Comparison of ENCODE assay signal across 8 cellular contexts in genomic region chr1:234755449-234755863, GRCh38.
DNase-seq lines count a peak whose midpoint lies in the region; ATAC-seq and TF ChIP-seq lines count a peak whose summit lies in the region.

No MANE protein-coding gene starts in this region.

- H3K9me3 ChIP-seq in HCT116 (ENCODE audit: control insufficient read depth in 1 of 2, insufficient read depth in 1 of 2, low read depth in 1 of 2, low read length in 2 of 2): no peaks in the 10 kb centered on the region
- no peaks in the 10 kb centered on the region for H3K9me3 ChIP-seq in skeletal muscle satellite cell (replicated peaks; ENCODE audit: low read length)
- no peaks in the 10 kb centered on the region for H3K9me3 ChIP-seq in esophagus squamous epithelium

- no peaks in the 10 kb centered on the region for H3K9me3 Mint-ChIP-seq in progenitor cell of endocrine pancreas (ENCODE audit: low read depth)

- intact Hi-C loops in HCT116 (cut with micrococcal nuclease): no loop called here
- intact Hi-C loops in esophagus squamous epithelium (cut with DNase I): no loop called here

- DNase-seq in HCT116 (ENCODE audit: low read depth, low spot score) (no peak), OCI-M1 (lab: John Stamatoyannopoulos, UW) (peak; percentile 94), globus pallidus (ENCODE audit: low spot score) (peak; percentile 90), progenitor cell of endocrine pancreas (ENCODE audit: low spot score, unreplicated experiment) (no peak), esophagus squamous epithelium (lab: John Stamatoyannopoulos, UW) (no peak)

- no peaks in the 10 kb centered on the region for H3K27me3 Mint-ChIP-seq in progenitor cell of endocrine pancreas

- H3K9ac ChIP-seq in HCT116 (ENCODE audit: low read length): no peak overlapping the region
- peak overlapping the region; percentile 54 for H3K9ac ChIP-seq in skeletal muscle satellite cell (ENCODE audit: low read depth, low read length)

- CTCF ChIA-PET in HCT116 (lab: Charles Lee): no interaction called here

- H3K27ac Mint-ChIP-seq in progenitor cell of endocrine pancreas: no peak overlapping the region

- no peak for ATAC-seq in HCT116
- no peak for ATAC-seq in activated CD4-positive, CD25-positive, alpha-beta regulatory T cell treated with anti-CD3 and anti-CD28 coated beads, Interleukin-2, amount 50 U/mL, for 24 hours
- ATAC-seq in HG03342 (IDR thresholded peaks at IDR 0.05; ENCODE audit: unreplicated experiment): no peak

- H3K36me3 ChIP-seq in HCT116 (ENCODE audit: control insufficient read depth in 1 of 2, insufficient read depth in 2 of 2, low read length in 2 of 2) (no peaks in the 10 kb centered on the region), skeletal muscle satellite cell (ENCODE audit: insufficient read depth, low read length) (no peaks in the 10 kb centered on the region), esophagus squamous epithelium (no peaks in the 10 kb centered on the region)

- H3K4me1 ChIP-seq in HCT116 (ENCODE audit: control insufficient read depth in 1 of 2, insufficient read depth in 2 of 2, low read length in 2 of 2) (peaks cover 0 to 6% of the 10 kb centered on the region in 2 experiments; a peak in 2 of 4 replicates), skeletal muscle satellite cell (ENCODE audit: control insufficient read depth, insufficient read depth, low read length) (peaks cover 23% of the 10 kb centered on the region), esophagus squamous epithelium (peaks cover 0 to 18% (median 7%) of the 10 kb centered on the region in 3 donors)

- TF ChIP-seq POLR2A in HCT116 (IDR thresholded peaks at IDR 0.05; ENCODE audit: borderline replicate concordance, extremely low read depth, insufficient read depth, insufficient read length) (no peak), esophagus squamous epithelium (IDR thresholded peaks at IDR 0.05) (peak in 1 of 4 donors; percentile 11)

- H3K4me3 ChIP-seq in HCT116 (replicated peaks in 1 of 2; ENCODE audit: low read depth in 1 of 2, low read length in 2 of 2) (no peak overlapping the region), skeletal muscle satellite cell (ENCODE audit: low read length) (no peak overlapping the region), esophagus squamous epithelium (no peak overlapping the region)

- H3K27me3 ChIP-seq in HCT116 (ENCODE audit: insufficient read depth, low read length) (peaks cover 4% of the 10 kb centered on the region; the same call in 1 of the 2 replicates), skeletal muscle satellite cell (ENCODE audit: control insufficient read depth, insufficient read depth, low read length) (no peaks in the 10 kb centered on the region), esophagus squamous epithelium (no peaks in the 10 kb centered on the region)

- peaks cover 34% of the 10 kb centered on the region for H3K4me1 Mint-ChIP-seq in progenitor cell of endocrine pancreas (ENCODE audit: low read depth)

- H4K20me1 ChIP-seq in HCT116 (ENCODE audit: insufficient read depth): no peaks in the 10 kb centered on the region

- BruUV-seq in HCT116 (replicated peaks; lab: Mats Ljungman, UMichigan): no TSS peak

- no peaks in the 10 kb centered on the region for H3K79me2 ChIP-seq in HCT116 (ENCODE audit: insufficient read depth, low read length)

- H3K4me2 ChIP-seq in HCT116 (ENCODE audit: low read length) (no peak overlapping the region), skeletal muscle satellite cell (ENCODE audit: low read length) (peak overlapping the region; percentile 29)

- no peak overlapping the region for H2AFZ ChIP-seq in HCT116 (ENCODE audit: low read depth, low read length, poor library complexity, severe bottlenecking)

- H3K4me3 Mint-ChIP-seq in progenitor cell of endocrine pancreas (ENCODE audit: low read depth): no peak overlapping the region

- no peak for TF ChIP-seq RAD21 in HCT116 (IDR thresholded peaks at IDR 0.05; ENCODE audit: low read depth)

- H3K36me3 Mint-ChIP-seq in progenitor cell of endocrine pancreas (ENCODE audit: insufficient read depth): no peaks in the 10 kb centered on the region

- WGBS in esophagus squamous epithelium, 2 donors: 54 to 82% methylated on average over 3 to 4 of the region's 8 CpGs

- H3K27ac ChIP-seq in HCT116 (ENCODE audit: low read depth, low read length) (no peak overlapping the region), esophagus squamous epithelium (peak overlapping the region in 1 of 4 donors; percentile 17)

- RAD21 ChIA-PET in HCT116 (lab: Charles Lee; ENCODE audit: low non-redundant PET in 1 of 2, low total read pairs in 2 of 2, uncharacterized antibody in 2 of 2, unreplicated experiment in 2 of 2): no interaction called here

- TF ChIP-seq CTCF in HCT116 (IDR thresholded peaks at IDR 0.05 in 2 of 3, conservative IDR thresholded peaks at IDR 0.05 in 1 of 3; ENCODE audit: borderline replicate concordance in 1 of 3, insufficient read depth in 1 of 3, low read depth in 2 of 3, low read length in 2 of 3): no peak
- TF ChIP-seq CTCF in progenitor cell of endocrine pancreas (IDR thresholded peaks at IDR 0.05; ENCODE audit: unreplicated experiment): no peak
- TF ChIP-seq CTCF in esophagus squamous epithelium (IDR thresholded peaks at IDR 0.05): no peak

- no peaks in the 10 kb centered on the region for H3K9me2 ChIP-seq in HCT116 (ENCODE audit: insufficient read depth)

- POLR2A ChIA-PET in HCT116 (lab: Charles Lee): no interaction called here

TF ChIP-seq in HCT116, 20 proteins besides CTCF, POLR2A, EP300 and RAD21:
- TF ChIP-seq SIN3A (IDR thresholded peaks at IDR 0.05; ENCODE audit: low read depth): no peak
- 0 out of 2 replicates have a peak, but pooled peaks have one; percentile 22 for TF ChIP-seq CEBPB (IDR thresholded peaks at IDR 0.05; ENCODE audit: low read depth)
- TF ChIP-seq SRF (IDR thresholded peaks at IDR 0.05; ENCODE audit: low read depth): no peak
TF ChIP-seq in HCT116: peak in this region for 1.

Comparison
In these comparisons a context has a peak if more than half of its experiments do, and no peak if none do; other contexts are left out.
1. DNase-seq: peak in OCI-M1 (single experiment) and globus pallidus (single experiment); none in HCT116 (single experiment), progenitor cell of endocrine pancreas (single experiment) and esophagus squamous epithelium (single experiment).